In the genomic region with DNA sequence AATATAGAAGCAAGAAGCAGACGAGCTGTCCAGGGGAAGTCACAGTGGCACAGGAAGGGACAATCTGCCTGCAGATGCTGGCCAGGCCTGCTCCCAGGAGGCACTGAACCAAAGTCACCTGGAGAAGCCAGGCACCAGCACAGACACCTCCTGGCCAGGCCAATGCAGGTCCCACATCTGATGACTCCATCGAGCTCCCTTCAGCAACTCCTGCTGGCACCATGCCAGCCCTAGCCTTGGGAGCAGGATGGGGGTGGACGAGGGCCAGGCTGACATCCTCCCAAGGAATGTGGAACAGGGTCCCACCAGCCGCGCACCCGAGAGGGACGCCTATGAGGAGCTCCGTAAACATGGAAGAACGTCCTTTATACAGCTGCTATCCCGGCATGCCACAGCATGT, we compare ENCODE assay signal across 11 cellular contexts. TPM values are rescaled to one million over a fixed set of nuclear protein-coding genes. Genes with fewer than 3 reads are reported as not detected.
A peak's percentile ranks its signal among the peaks of the same experiment; 100 is the strongest.
DNase-seq lines count a peak whose midpoint lies in the region; ATAC-seq and TF ChIP-seq lines count a peak whose summit lies in the region.
"Had no signal": no experiment of that assay in that cellular context is flagged by ENCODE, and none has a peak within 500 bp of the region (broad histone marks: within the 10 kb centered on the region; RNA-seq: fewer than 3 reads in every experiment).

No MANE protein-coding gene starts in this region.

- H3K36me3 ChIP-seq in GM23248 (ENCODE audit: low read depth) (peaks cover 14% of the 10 kb centered on the region), skeletal muscle satellite cell (ENCODE audit: insufficient read depth, low read length) (peaks cover 66% of the 10 kb centered on the region)

- peaks cover 31% of the 10 kb centered on the region for H3K79me2 ChIP-seq in GM23248 (ENCODE audit: insufficient read depth)

- H2AFZ ChIP-seq in GM23248: no peak overlapping the region

- H3K4me1 ChIP-seq in GM23248 (ENCODE audit: insufficient read depth) (peaks cover 31% of the 10 kb centered on the region), right cardiac atrium (ENCODE audit: control insufficient read depth, insufficient read depth, low read length) (peaks cover 17% of the 10 kb centered on the region), skeletal muscle satellite cell (ENCODE audit: control insufficient read depth, insufficient read depth, low read length) (peaks cover 57% of the 10 kb centered on the region)

- in situ Hi-C loops in GM23248 (cut with MboI): loop anchor here (25.0 kb wide), 2 partner anchors 127 to 377 kb away; a partner anchor contains a TSS
- in situ Hi-C loops in astrocyte of the spinal cord (cut with HindIII; ENCODE audit: low sequenced_read_pairs): no loop called here

- peak overlapping the region; percentile 20; the same call in 1 of the 2 replicates for H3K9ac ChIP-seq in GM23248
- H3K9ac ChIP-seq in skeletal muscle satellite cell (ENCODE audit: low read depth, low read length): peak overlapping the region; percentile 44

- H3K4me3 ChIP-seq in GM23248 (no peak overlapping the region), astrocyte of the spinal cord (ENCODE audit: low read depth, low read length) (no peak overlapping the region), right cardiac atrium (ENCODE audit: low read length) (no peak overlapping the region), skeletal muscle satellite cell (ENCODE audit: low read length) (peak overlapping the region; percentile 34)

- peak; percentile 2 to 32 for ATAC-seq in right cardiac atrium
- no peak for ATAC-seq in GM18867 (IDR thresholded peaks at IDR 0.05; ENCODE audit: unreplicated experiment)
- ATAC-seq in GM19452 (IDR thresholded peaks at IDR 0.05; ENCODE audit: unreplicated experiment): no peak
- ATAC-seq in GM18858 (IDR thresholded peaks at IDR 0.05; ENCODE audit: unreplicated experiment): no peak

- WGBS in GM23248 (ENCODE audit: low coverage in 1 of 2, low lambda C conversion rate in 2 of 2, missing lambda C conversion rate in 2 of 2), 2 experiments: 31 to 34% methylated on average over 10 of the region's 10 CpGs
- 30% methylated on average over 10 of the region's 10 CpGs for WGBS in right cardiac atrium

- H3K4me2 ChIP-seq in GM23248 (ENCODE audit: unreplicated experiment) (peak overlapping the region; percentile 45), skeletal muscle satellite cell (ENCODE audit: low read length) (peak overlapping the region; percentile 65)

- DNase-seq in GM23248 (peak; percentile 77), astrocyte of the spinal cord (ENCODE audit: low read depth, low spot score) (peak; percentile 65), right cardiac atrium (peak; percentile 82 to 88 (median 87)), D341Med (ENCODE audit: low spot score) (no peak)
- DNase-seq: DMS153, islet precursor cell, NCI-H2081 had no signal

- H3K27ac ChIP-seq in GM23248 (peak overlapping the region; percentile 66), right cardiac atrium (ENCODE audit: low read length) (peak overlapping the region; percentile 96)

- H4K20me1 ChIP-seq in GM23248 (ENCODE audit: insufficient read depth): 0 out of 2 replicates have a peak, but pooled peaks cover 3% of the 10 kb centered on the region

- no peaks in the 10 kb centered on the region for H3K9me3 ChIP-seq in GM23248 (ENCODE audit: low read depth)
- no peaks in the 10 kb centered on the region for H3K9me3 ChIP-seq in right cardiac atrium (ENCODE audit: control insufficient read depth, low read length)
- H3K9me3 ChIP-seq in skeletal muscle satellite cell (replicated peaks; ENCODE audit: low read length): no peaks in the 10 kb centered on the region

- TF ChIP-seq CTCF in astrocyte of the spinal cord (IDR thresholded peaks at IDR 0.05; ENCODE audit: low read depth, low read length): no peak

- H3K9me2 ChIP-seq in GM23248 (ENCODE audit: insufficient read depth): no peaks in the 10 kb centered on the region

- no peaks in the 10 kb centered on the region for H3K27me3 ChIP-seq in GM23248 (replicated peaks; ENCODE audit: insufficient read depth)
- H3K27me3 ChIP-seq in right cardiac atrium (ENCODE audit: control insufficient read depth, insufficient read depth): no peaks in the 10 kb centered on the region
- H3K27me3 ChIP-seq in skeletal muscle satellite cell (ENCODE audit: control insufficient read depth, insufficient read depth, low read length): no peaks in the 10 kb centered on the region

- intact Hi-C loops in right cardiac atrium (cut with DNase I): loop anchor here in 3 of 4 donors (10.0 kb wide), 4 partner anchors 54 to 124 kb away; a partner anchor contains a TSS

- H3F3A ChIP-seq in GM23248 (ENCODE audit: insufficient read depth): peaks cover 12% of the 10 kb centered on the region; the same call in 1 of the 2 replicates

RNA-seq across cellular contexts. Expression of a gene that starts 22.4 kb away (rescaled TPM):
- 5.5 and 8.9 TPM in 2 replicates for total RNA-seq in GM23248 (2014; rRNA removed; shearing (Covaris generic))
- polyA plus RNA-seq in GM23248 (2016; fragmentation: Nextera tagmentation; extraction: Ambion mirVana): 12.3 and 17.2 TPM in 2 replicates
- total RNA-seq in right cardiac atrium: 10 to 100 TPM; 36.9 to 55.4 (median 45.3) TPM
- polyA plus RNA-seq in right cardiac atrium: 50.7 TPM
- 2.0 and 5.1 TPM in 2 replicates for total RNA-seq in skeletal muscle satellite cell (2012; rRNA removed)

RNA-seq across cellular contexts. Expression of a gene that starts 41.1 kb away (rescaled TPM):
- total RNA-seq in GM23248 (2014; rRNA removed; shearing (Covaris generic)): 156 and 169 TPM in 2 replicates
- polyA plus RNA-seq in GM23248 (2016; fragmentation: Nextera tagmentation; extraction: Ambion mirVana) (46.5 and 46.9 TPM in 2 replicates), right cardiac atrium (36.2 TPM)
- 10 to 100 TPM; 32.7 to 40.0 (median 37.8) TPM for total RNA-seq in right cardiac atrium
- total RNA-seq in skeletal muscle satellite cell (2012; rRNA removed): 72.2 and 73.2 TPM in 2 replicates

Comparison
In these comparisons a context has a peak if more than half of its experiments do, and no peak if none do; other contexts are left out.
1. ATAC-seq: peak in right cardiac atrium (2 of 2); none in GM18867 (single experiment), GM19452 (single experiment) and GM18858 (single experiment).